15 cellular contexts compared by ENCODE assay signal in genomic region chr4:2741626-2742025, GRCh38. TPM values are rescaled to one million over a fixed set of nuclear protein-coding genes. Genes with fewer than 3 reads are reported as not detected.
A peak's percentile ranks its signal among the peaks of the same experiment; 100 is the strongest.
DNase-seq lines count a peak whose midpoint lies in the region; ATAC-seq and TF ChIP-seq lines count a peak whose summit lies in the region.
"Had no signal": no experiment of that assay in that cellular context is flagged by ENCODE, and none has a peak within 500 bp of the region (broad histone marks: within the 10 kb centered on the region; RNA-seq: fewer than 3 reads in every experiment).

No MANE protein-coding gene starts in this region.

- H3K27ac ChIP-seq in SJSA1: peak overlapping the region; percentile 74
- peak overlapping the region; percentile 65 to 75 for H3K27ac ChIP-seq in thoracic aorta

- peaks cover 27% of the 10 kb centered on the region for H3K4me1 ChIP-seq in SJSA1 (replicated peaks)
- H3K4me1 ChIP-seq in thoracic aorta (ENCODE audit: control insufficient read depth in 1 of 2, low read depth in 2 of 2): peaks cover 0 to 11% of the 10 kb centered on the region in 2 donors

- no peak for TF ChIP-seq CTCF in thoracic aorta (IDR thresholded peaks at IDR 0.05)

- H3K9me3 Mint-ChIP-seq in activated naive CD8-positive, alpha-beta T cell (ENCODE audit: low read depth): peaks cover 2% of the 10 kb centered on the region
- peaks cover 2% of the 10 kb centered on the region for H3K9me3 Mint-ChIP-seq in activated naive CD8-positive, alpha-beta T cell treated with anti-CD3 and anti-CD28 coated beads for 36 hours

- H3K27me3 Mint-ChIP-seq in activated naive CD8-positive, alpha-beta T cell: no peaks in the 10 kb centered on the region
- H3K27me3 Mint-ChIP-seq in activated naive CD8-positive, alpha-beta T cell treated with anti-CD3 and anti-CD28 coated beads for 36 hours: no peaks in the 10 kb centered on the region

- intact Hi-C loops in head of caudate nucleus (cut with DNase I): no loop called here

- peaks cover 28% of the 10 kb centered on the region for H3K4me1 Mint-ChIP-seq in activated naive CD8-positive, alpha-beta T cell (ENCODE audit: low read depth)
- H3K4me1 Mint-ChIP-seq in activated naive CD8-positive, alpha-beta T cell treated with anti-CD3 and anti-CD28 coated beads for 36 hours: peaks cover 20% of the 10 kb centered on the region

- no peak for DNase-seq in activated naive CD8-positive, alpha-beta T cell treated with anti-CD3 and anti-CD28 coated beads for 36 hours
- DNase-seq in SJSA1 (ENCODE audit: low read depth in 1 of 2, low spot score in 2 of 2): peak; percentile 37 to 62
- peak in 39 of 42 donors; percentile 17 to 84 (median 58) for DNase-seq in head of caudate nucleus
- DNase-seq in thoracic aorta (ENCODE audit: low spot score): no peak
- DNase-seq in T-helper 9 cell: no peak
- DNase-seq in T-helper 2 cell: no peak
- DNase-seq in activated CD4-positive, alpha-beta T cell treated with anti-CD3 and anti-CD28 coated beads for 48 hours: no peak
- DNase-seq: ACHN; activated CD4-positive, CD25-positive, alpha-beta regulatory T cell treated with anti-CD3 and anti-CD28 coated beads, Interleukin-2, amount 50 U/mL, for 72 hours; activated T-cell treated with anti-CD3 and anti-CD28 coated beads, Interleukin-2, amount 50 U/mL, for 1 hour; DND-41; SW 1271 had no signal

- H3K9me3 ChIP-seq in SJSA1 (replicated peaks): no peaks in the 10 kb centered on the region
- H3K9me3 ChIP-seq in thoracic aorta: no peaks in the 10 kb centered on the region

- peak overlapping the region; percentile 73 for H3K27ac Mint-ChIP-seq in activated naive CD8-positive, alpha-beta T cell
- no peak overlapping the region for H3K27ac Mint-ChIP-seq in activated naive CD8-positive, alpha-beta T cell treated with anti-CD3 and anti-CD28 coated beads for 36 hours

- H3K27me3 ChIP-seq in SJSA1 (replicated peaks) (no peaks in the 10 kb centered on the region), thoracic aorta (replicated peaks; ENCODE audit: insufficient read depth) (no peaks in the 10 kb centered on the region)

- peaks cover 29% of the 10 kb centered on the region for H3K36me3 ChIP-seq in SJSA1
- peaks cover 37% of the 10 kb centered on the region for H3K36me3 ChIP-seq in thoracic aorta

- H3K36me3 Mint-ChIP-seq in activated naive CD8-positive, alpha-beta T cell: peaks cover 5% of the 10 kb centered on the region
- peaks cover 37% of the 10 kb centered on the region for H3K36me3 Mint-ChIP-seq in activated naive CD8-positive, alpha-beta T cell treated with anti-CD3 and anti-CD28 coated beads for 36 hours

- no peak for ATAC-seq in thoracic aorta (ENCODE audit: insufficient number of reproducible peaks, low FRiP score, low read depth)

- no peak overlapping the region for H3K4me3 ChIP-seq in SJSA1
- no peak overlapping the region for H3K4me3 ChIP-seq in thoracic aorta
- H3K4me3 ChIP-seq: lung, skin epidermis had no signal

- no peak overlapping the region for H3K4me3 Mint-ChIP-seq in activated naive CD8-positive, alpha-beta T cell
- no peak overlapping the region for H3K4me3 Mint-ChIP-seq in activated naive CD8-positive, alpha-beta T cell treated with anti-CD3 and anti-CD28 coated beads for 36 hours

RNA-seq across cellular contexts. Expression of gene TNIP2, which starts 14.5 kb away (rescaled TPM):
- 10 to 100 TPM; 50.0 to 50.3 TPM for total RNA-seq in activated naive CD8-positive, alpha-beta T cell treated with anti-CD3 and anti-CD28 coated beads for 36 hours
- total RNA-seq in SJSA1 (2014; rRNA removed; shearing (Covaris generic)): 37.2 and 49.7 TPM in 2 replicates
- total RNA-seq in thoracic aorta: 10 to 100 TPM; 67.3 to 84.8 TPM

RNA-seq across cellular contexts. Expression of gene SH3BP2, which starts 51.3 kb away (rescaled TPM):
- total RNA-seq in activated naive CD8-positive, alpha-beta T cell treated with anti-CD3 and anti-CD28 coated beads for 36 hours: 10 to 100 TPM; 72.2 to 74.1 TPM
- 5.9 and 7.6 TPM in 2 replicates for total RNA-seq in SJSA1 (2014; rRNA removed; shearing (Covaris generic))
- 10 to 100 TPM; 56.0 to 61.7 TPM for total RNA-seq in thoracic aorta

Comparison
In these comparisons a context has a peak if more than half of its experiments do, and no peak if none do; other contexts are left out.
1. DNase-seq: peak in SJSA1 (2 of 2) and head of caudate nucleus (39 of 42); none in activated naive CD8-positive, alpha-beta T cell treated with anti-CD3 and anti-CD28 coated beads for 36 hours (single experiment), thoracic aorta (single experiment), T-helper 9 cell (single experiment), T-helper 2 cell (0 of 5) and activated CD4-positive, alpha-beta T cell treated with anti-CD3 and anti-CD28 coated beads for 48 hours (single experiment).